ENCODE assay signal across 23 cellular contexts in genomic region chr12:81255947-81256346, GRCh38.
A peak's percentile ranks its signal among the peaks of the same experiment; 100 is the strongest.
DNase-seq lines count a peak whose midpoint lies in the region; ATAC-seq and TF ChIP-seq lines count a peak whose summit lies in the region.
"Had no signal": no experiment of that assay in that cellular context is flagged by ENCODE, and none has a peak within 500 bp of the region (broad histone marks: within the 10 kb centered on the region; RNA-seq: fewer than 3 reads in every experiment).

No MANE protein-coding gene starts in this region.

- CTCF ChIA-PET in WTC11 (lab: Charles Lee): interaction anchor here (1.0 kb wide), 1 partner anchor 419 kb away, joined by 3 read pairs; no protein-coding TSS in a partner anchor

- no peak overlapping the region for H3K4me3 Mint-ChIP-seq in WTC11
- H3K4me3 Mint-ChIP-seq in nephron progenitor cell: no peak overlapping the region
- H3K4me3 Mint-ChIP-seq: CD4-positive, CD25-positive, alpha-beta regulatory T cell had no signal

- POLR2A ChIA-PET in WTC11 (lab: Charles Lee): no interaction called here

- ATAC-seq in WTC11 (peak; percentile 73), HG03457 (IDR thresholded peaks at IDR 0.05; ENCODE audit: unreplicated experiment) (no peak)
- ATAC-seq: Panc1 had no signal

- H3K27ac Mint-ChIP-seq in WTC11: peak overlapping the region; percentile 37; the same call in 1 of the 2 replicates
- peak overlapping the region; percentile 92 for H3K27ac Mint-ChIP-seq in nephron progenitor cell
- H3K27ac Mint-ChIP-seq: CD4-positive, CD25-positive, alpha-beta regulatory T cell had no signal

- H3K4me1 Mint-ChIP-seq in WTC11 (peaks cover 20% of the 10 kb centered on the region), nephron progenitor cell (peaks cover 33% of the 10 kb centered on the region)
- H3K4me1 Mint-ChIP-seq: CD4-positive, CD25-positive, alpha-beta regulatory T cell had no signal

- DNase-seq in NCI-H510A treated with DMSO at 0.1 percent for 48 hours (lab: John Stamatoyannopoulos, UW) (peak; percentile 23), NCI-H510A (lab: John Stamatoyannopoulos, UW) (no peak), WTC11 (ENCODE audit: low spot score) (no peak), nephron progenitor cell (no peak), inferior parietal cortex (ENCODE audit: extremely low spot score) (no peak)
- DNase-seq in stimulated activated CD4-positive, alpha-beta T cell treated with anti-CD3 and anti-CD28 coated beads, Interleukin-15, amount 100 ng/mL, for 24 hours: no peak
- DNase-seq: 8988T; ACHN; BE2C; CD4-positive, CD25-positive, alpha-beta regulatory T cell; DMS153; GM23248; HCEC 1CT; Karpas-422; NCI-H1092; NCI-H1417 treated with DMSO at 0.1 percent for 48 hours; NCI-H1694 treated with DMSO at 0.1 percent for 48 hours; NCI-H2081; NCI-H2227 treated with DMSO at 0.1 percent for 48 hours; NCI-H774; SHP77 treated with DMSO at 0.1 percent for 48 hours had no signal

- TF ChIP-seq CTCF in WTC11 (IDR thresholded peaks at IDR 0.05): no peak
- TF ChIP-seq CTCF in nephron progenitor cell (IDR thresholded peaks at IDR 0.05): no peak

- H3K9me3 Mint-ChIP-seq in WTC11 (no peaks in the 10 kb centered on the region), nephron progenitor cell (no peaks in the 10 kb centered on the region)

- H3K36me3 Mint-ChIP-seq in WTC11 (no peaks in the 10 kb centered on the region), nephron progenitor cell (ENCODE audit: low read depth) (peaks cover 33% of the 10 kb centered on the region)
- H3K36me3 Mint-ChIP-seq: CD4-positive, CD25-positive, alpha-beta regulatory T cell had no signal

- no peaks in the 10 kb centered on the region for H3K27me3 Mint-ChIP-seq in WTC11 (ENCODE audit: low read depth)
- H3K27me3 Mint-ChIP-seq in nephron progenitor cell (ENCODE audit: low read depth, poor library complexity): no peaks in the 10 kb centered on the region
- H3K27me3 Mint-ChIP-seq: CD4-positive, CD25-positive, alpha-beta regulatory T cell had no signal

TF ChIP-seq in WTC11, 78 proteins besides CTCF, POLR2A, EP300 and RAD21:
- TF ChIP-seq FOXK1 (CRISPR knock-in tag; IDR thresholded peaks at IDR 0.05) (no peak), ATF6 (CRISPR knock-in tag; IDR thresholded peaks at IDR 0.05) (no peak), RELA (CRISPR knock-in tag; IDR thresholded peaks at IDR 0.05; ENCODE audit: borderline replicate concordance) (no peak)
